Comparison of ENCODE assay signal across 28 cellular contexts in genomic region chr2:21356857-21357255, GRCh38.
DNase-seq lines count a peak whose midpoint lies in the region; ATAC-seq, FAIRE-seq and TF ChIP-seq lines count a peak whose summit lies in the region.
"Had no signal": no experiment of that assay in that cellular context is flagged by ENCODE, and none has a peak within 500 bp of the region (broad histone marks: within the 10 kb centered on the region; RNA-seq: fewer than 3 reads in every experiment).

No MANE protein-coding gene starts in this region.

- no peak overlapping the region for H3K18ac ChIP-seq in mesendoderm (ENCODE audit: low read length)
- H3K18ac ChIP-seq in trophoblast cell (ENCODE audit: low read length): no peak overlapping the region

- H3K4me2 ChIP-seq in mesendoderm (ENCODE audit: low read length): no peak overlapping the region
- no peak overlapping the region for H3K4me2 ChIP-seq in trophoblast cell (ENCODE audit: low read length)
- H3K4me2 ChIP-seq: BLaER1 had no signal

- H3K79me2 ChIP-seq in mesendoderm (ENCODE audit: control insufficient read depth, insufficient read depth, low read length) (no peaks in the 10 kb centered on the region), trophoblast cell (ENCODE audit: control insufficient read depth, insufficient read depth, low read length, poor library complexity) (no peaks in the 10 kb centered on the region)

- no peak overlapping the region for H3K27ac Mint-ChIP-seq in activated T-helper 17 cell treated with anti-CD3 and anti-CD28 coated beads, Interleukin-2, amount 50 U/mL, for 72 hours
- H3K27ac Mint-ChIP-seq: CD14-positive monocyte; CD4-positive, alpha-beta memory T cell; CD4-positive, CD25-positive, alpha-beta regulatory T cell; CD8-positive, alpha-beta memory T cell had no signal

- no peak overlapping the region for H2BK12ac ChIP-seq in trophoblast cell (ENCODE audit: low read length)

- H2BK120ac ChIP-seq in mesendoderm (ENCODE audit: low read depth, low read length): no peak overlapping the region
- no peak overlapping the region for H2BK120ac ChIP-seq in trophoblast cell (ENCODE audit: insufficient read depth, low read length, poor library complexity)

- no peak for TF ChIP-seq CTCF in bronchial epithelial cell (IDR thresholded peaks at IDR 0.05; ENCODE audit: insufficient read depth, low read length, severe bottlenecking)
- TF ChIP-seq CTCF in foreskin keratinocyte (conservative IDR thresholded peaks at IDR 0.05): no peak

- H3K9me3 ChIP-seq in trophoblast cell (ENCODE audit: insufficient read depth, low read depth, low read length): peaks cover 1% of the 10 kb centered on the region
- H3K9me3 ChIP-seq: BE2C had no signal

- H3K4me3 Mint-ChIP-seq in activated T-helper 17 cell treated with anti-CD3 and anti-CD28 coated beads, Interleukin-2, amount 50 U/mL, for 72 hours: no peak overlapping the region
- H3K4me3 Mint-ChIP-seq: CD14-positive monocyte; CD4-positive, alpha-beta memory T cell; CD4-positive, CD25-positive, alpha-beta regulatory T cell; CD8-positive, alpha-beta memory T cell had no signal

- peaks cover 12% of the 10 kb centered on the region for H3K4me1 ChIP-seq in foreskin keratinocyte
- H3K4me1 ChIP-seq in mesendoderm (ENCODE audit: control insufficient read depth, low read depth, low read length): peaks cover 9% of the 10 kb centered on the region
- peaks cover 5 to 12% of the 10 kb centered on the region in 2 experiments for H3K4me1 ChIP-seq in trophoblast cell (ENCODE audit: control insufficient read depth in 1 of 2, insufficient read depth in 2 of 2, low read length in 2 of 2)
- H3K4me1 ChIP-seq: BLaER1 had no signal

- peaks cover 7% of the 10 kb centered on the region for H3K9me3 Mint-ChIP-seq in activated T-helper 17 cell treated with anti-CD3 and anti-CD28 coated beads, Interleukin-2, amount 50 U/mL, for 72 hours

- H4K91ac ChIP-seq in trophoblast cell (ENCODE audit: low read depth, low read length): no peak overlapping the region

- no peak overlapping the region for H3K4me3 ChIP-seq in bronchial epithelial cell (ENCODE audit: low read depth, low read length)
- H3K4me3 ChIP-seq in mesendoderm (ENCODE audit: low read length): no peak overlapping the region
- H3K4me3 ChIP-seq in trophoblast cell (ENCODE audit: low read depth, low read length): no peak overlapping the region
- H3K4me3 ChIP-seq: BLaER1, GM12878 had no signal

- H3K27ac ChIP-seq in foreskin keratinocyte (no peak overlapping the region), mesendoderm (ENCODE audit: low read depth, low read length) (no peak overlapping the region), trophoblast cell (ENCODE audit: low read depth, low read length) (peak overlapping the region; percentile 43), caudate nucleus (ENCODE audit: low read depth, low read length) (no peak overlapping the region)
- H3K27ac ChIP-seq: BLaER1 had no signal

- no CpG with 5 or more reads among the region's 3 CpGs for WGBS in mesendoderm (ENCODE audit: extremely low coverage, insufficient coverage, low lambda C conversion rate)
- WGBS in trophoblast cell (ENCODE audit: extremely low coverage, insufficient coverage, insufficient read length): no CpG with 5 or more reads among the region's 3 CpGs

- no peak overlapping the region for H2AFZ ChIP-seq in trophoblast cell (ENCODE audit: insufficient read depth, low read length, poor library complexity)

- H3K14ac ChIP-seq in trophoblast cell (ENCODE audit: low read length): no peak overlapping the region

- DNase-seq in bronchial epithelial cell (ENCODE audit: low read depth): peak; percentile 29
- no peak for DNase-seq in foreskin keratinocyte
- peak; percentile 65 for DNase-seq in mesendoderm
- peak in 1 of 2 donors; percentile 23 for DNase-seq in trophoblast cell
- DNase-seq in caudate nucleus (lab: John Stamatoyannopoulos, UW): no peak
- no peak for DNase-seq in NCI-H1694 treated with DMSO at 0.1 percent for 48 hours (lab: John Stamatoyannopoulos, UW)
- DNase-seq: 8988T; ACHN; C1 segment of cervical spinal cord; CD4-positive, alpha-beta memory T cell; CD4-positive, CD25-positive, alpha-beta regulatory T cell; CD8-positive, alpha-beta memory T cell; COR-L47; DMS 273 treated with DMSO at 0.1 percent for 48 hours; DMS153; DMS53; DMS79; DND-41; EL; GDM1 had no signal

- H4K8ac ChIP-seq in mesendoderm (ENCODE audit: low read depth, low read length) (no peak overlapping the region), trophoblast cell (ENCODE audit: low read depth, low read length) (no peak overlapping the region)

- H2BK5ac ChIP-seq in mesendoderm (ENCODE audit: low read length): no peak overlapping the region
- H2BK5ac ChIP-seq in trophoblast cell (ENCODE audit: low read depth, low read length, poor library complexity): no peak overlapping the region

- H3K27me3 Mint-ChIP-seq in activated T-helper 17 cell treated with anti-CD3 and anti-CD28 coated beads, Interleukin-2, amount 50 U/mL, for 72 hours: no peaks in the 10 kb centered on the region
- H3K27me3 Mint-ChIP-seq: CD4-positive, alpha-beta memory T cell; CD4-positive, CD25-positive, alpha-beta regulatory T cell; CD8-positive, alpha-beta memory T cell had no signal

- no peak overlapping the region for H4K12ac ChIP-seq in trophoblast cell (ENCODE audit: low read depth, low read length)

- H3K23ac ChIP-seq in mesendoderm (ENCODE audit: low read length) (no peak overlapping the region), trophoblast cell (ENCODE audit: low read length) (no peak overlapping the region)

- no peak overlapping the region for H4K5ac ChIP-seq in mesendoderm (ENCODE audit: low read length)

- FAIRE-seq in bronchial epithelial cell (lab: Jason Lieb, UNC): no peak
- FAIRE-seq: A204.1, GM12878, GM12892, GM18507 had no signal

- H2AK5ac ChIP-seq in mesendoderm (ENCODE audit: low read length): no peak overlapping the region
- no peak overlapping the region for H2AK5ac ChIP-seq in trophoblast cell (ENCODE audit: low read length)

- peak; percentile 11 for ATAC-seq in foreskin keratinocyte
- ATAC-seq in activated T-helper 17 cell treated with anti-CD3 and anti-CD28 coated beads, Interleukin-2, amount 50 U/mL, for 72 hours (replicated peaks): no peak
- ATAC-seq: GM12878 had no signal

- H3K56ac ChIP-seq in mesendoderm (ENCODE audit: low read length): no peak overlapping the region

- H3K27me3 ChIP-seq in bronchial epithelial cell (ENCODE audit: control insufficient read depth, insufficient read depth, low read length): no peaks in the 10 kb centered on the region
- H3K27me3 ChIP-seq in foreskin keratinocyte: no peaks in the 10 kb centered on the region
- no peaks in the 10 kb centered on the region for H3K27me3 ChIP-seq in mesendoderm (ENCODE audit: insufficient read depth, low read length, poor library complexity)
- no peaks in the 10 kb centered on the region for H3K27me3 ChIP-seq in trophoblast cell (ENCODE audit: insufficient read depth, low read length)
- H3K27me3 ChIP-seq: BE2C, BLaER1 had no signal

- no peaks in the 10 kb centered on the region for H3K4me1 Mint-ChIP-seq in activated T-helper 17 cell treated with anti-CD3 and anti-CD28 coated beads, Interleukin-2, amount 50 U/mL, for 72 hours
- H3K4me1 Mint-ChIP-seq: CD4-positive, alpha-beta memory T cell; CD4-positive, CD25-positive, alpha-beta regulatory T cell; CD8-positive, alpha-beta memory T cell had no signal

- no peaks in the 10 kb centered on the region for H3K36me3 Mint-ChIP-seq in activated T-helper 17 cell treated with anti-CD3 and anti-CD28 coated beads, Interleukin-2, amount 50 U/mL, for 72 hours (ENCODE audit: low read depth)
- H3K36me3 Mint-ChIP-seq: CD14-positive monocyte; CD4-positive, alpha-beta memory T cell; CD4-positive, CD25-positive, alpha-beta regulatory T cell; CD8-positive, alpha-beta memory T cell had no signal

- H2BK15ac ChIP-seq in mesendoderm (replicated peaks; ENCODE audit: low read depth): no peak overlapping the region

- H3K36me3 ChIP-seq in bronchial epithelial cell (ENCODE audit: control insufficient read depth, insufficient read depth, low read length): no peaks in the 10 kb centered on the region
- no peaks in the 10 kb centered on the region for H3K36me3 ChIP-seq in mesendoderm (ENCODE audit: control insufficient read depth, insufficient read depth, low read length)
- no peaks in the 10 kb centered on the region for H3K36me3 ChIP-seq in trophoblast cell (ENCODE audit: control insufficient read depth in 1 of 2, insufficient read depth in 2 of 2, low read length in 2 of 2)
- H3K36me3 ChIP-seq: BE2C, BLaER1 had no signal

- no peak overlapping the region for H3K9ac ChIP-seq in mesendoderm (ENCODE audit: low read length)
- H3K9ac ChIP-seq in trophoblast cell (ENCODE audit: low read length): no peak overlapping the region
- H3K9ac ChIP-seq: BLaER1 had no signal

- H3K4ac ChIP-seq in mesendoderm (ENCODE audit: low read depth, low read length) (no peak overlapping the region), trophoblast cell (ENCODE audit: low read depth, low read length) (no peak overlapping the region)

- H3K79me1 ChIP-seq in mesendoderm (ENCODE audit: low read length): no peaks in the 10 kb centered on the region
- H3K79me1 ChIP-seq in trophoblast cell (ENCODE audit: low read length): no peaks in the 10 kb centered on the region

Comparison
In these comparisons a context has a peak if more than half of its experiments do, and no peak if none do; other contexts are left out.
1. DNase-seq: peak in bronchial epithelial cell (single experiment) and mesendoderm (single experiment); none in foreskin keratinocyte (0 of 2), caudate nucleus (0 of 61) and NCI-H1694 treated with DMSO at 0.1 percent for 48 hours (single experiment).